10 cellular contexts compared by ENCODE assay signal in the genomic region with DNA sequence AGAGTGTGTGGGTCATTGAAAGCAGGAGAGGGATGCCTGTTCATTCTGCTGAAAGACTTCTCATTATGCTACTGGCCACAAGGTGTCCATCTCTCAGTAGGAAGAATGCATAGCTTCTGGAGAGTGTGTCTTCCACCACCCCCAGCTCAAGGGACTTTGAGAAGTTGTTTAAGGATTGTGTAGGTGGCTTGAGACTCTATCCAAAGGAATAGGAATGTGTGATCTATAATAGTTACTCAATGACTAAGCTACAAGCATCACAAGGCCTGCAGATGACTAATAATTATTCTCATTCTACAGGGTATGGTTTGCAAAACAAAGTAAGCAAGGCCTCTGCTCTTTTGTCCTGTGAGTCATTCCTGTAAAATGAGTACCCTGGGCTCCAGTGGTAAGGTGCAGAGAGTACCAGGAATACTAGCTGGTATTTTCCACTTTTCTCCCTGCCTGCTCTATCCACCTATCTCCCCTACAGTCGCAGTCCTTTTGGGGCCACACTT.
DNase-seq lines count a peak whose midpoint lies in the region; ATAC-seq and TF ChIP-seq lines count a peak whose summit lies in the region.
"Had no signal": no experiment of that assay in that cellular context is flagged by ENCODE, and none has a peak within 500 bp of the region (broad histone marks: within the 10 kb centered on the region; RNA-seq: fewer than 3 reads in every experiment).

No MANE protein-coding gene starts in this region.

- H3K4me3 Mint-ChIP-seq in natural killer cell treated with Interleukin-12 subunit alpha and Interleukin-12 subunit beta and Interleukin-15 and Interleukin-18, amount 100 ng/mL, for 72 hours: no peak overlapping the region

- no peaks in the 10 kb centered on the region for H3K9me3 Mint-ChIP-seq in natural killer cell treated with Interleukin-12 subunit alpha and Interleukin-12 subunit beta and Interleukin-15 and Interleukin-18, amount 100 ng/mL, for 72 hours

- DNase-seq in ACHN: peak; percentile 92
- peak; percentile 58 for DNase-seq in HK-2 (ENCODE audit: unreplicated experiment)
- DNase-seq in astrocyte of the cerebellum (ENCODE audit: low read depth): peak; percentile 85
- peak; percentile 99 for DNase-seq in kidney tubule cell (ENCODE audit: low spot score)
- DNase-seq in activated naive CD4-positive, alpha-beta T cell treated with Interleukin-2 at 50 U/mL for 16 hours: no peak
- DNase-seq in cortex of kidney (lab: John Stamatoyannopoulos, UW): no peak
- no peak for DNase-seq in natural killer cell treated with Interleukin-12 subunit alpha and Interleukin-12 subunit beta and Interleukin-15 and Interleukin-18, amount 100 ng/mL, for 72 hours (ENCODE audit: low spot score)
- no peak for DNase-seq in ecto neural progenitor cell (ENCODE audit: low spot score)
- DNase-seq: DMS 273 treated with DMSO at 0.1 percent for 48 hours, NCI-H2029 had no signal

- no peak for ATAC-seq in natural killer cell treated with Interleukin-12 subunit alpha and Interleukin-12 subunit beta and Interleukin-15 and Interleukin-18, amount 100 ng/mL, for 72 hours

- no peak overlapping the region for H3K4me3 ChIP-seq in astrocyte of the cerebellum (ENCODE audit: low read depth, low read length)

- no peaks in the 10 kb centered on the region for H3K36me3 Mint-ChIP-seq in natural killer cell treated with Interleukin-12 subunit alpha and Interleukin-12 subunit beta and Interleukin-15 and Interleukin-18, amount 100 ng/mL, for 72 hours

- H3K27ac Mint-ChIP-seq in natural killer cell treated with Interleukin-12 subunit alpha and Interleukin-12 subunit beta and Interleukin-15 and Interleukin-18, amount 100 ng/mL, for 72 hours: no peak overlapping the region

- H3K27me3 Mint-ChIP-seq in natural killer cell treated with Interleukin-12 subunit alpha and Interleukin-12 subunit beta and Interleukin-15 and Interleukin-18, amount 100 ng/mL, for 72 hours: no peaks in the 10 kb centered on the region

- no peaks in the 10 kb centered on the region for H3K4me1 Mint-ChIP-seq in natural killer cell treated with Interleukin-12 subunit alpha and Interleukin-12 subunit beta and Interleukin-15 and Interleukin-18, amount 100 ng/mL, for 72 hours (ENCODE audit: low read depth in 2 of 2)

- TF ChIP-seq CTCF in astrocyte of the cerebellum (IDR thresholded peaks at IDR 0.05; ENCODE audit: low read depth, low read length, missing control alignments): peak; percentile 41

- in situ Hi-C loops in ACHN (cut with HindIII; ENCODE audit: low pct_ligation_motif_present, low pct_unique_long_range_greater_than_20kb, low sequenced_read_pairs) (no loop called here), astrocyte of the cerebellum (cut with HindIII; ENCODE audit: low sequenced_read_pairs) (loop anchor here (5.0 kb wide), 1 partner anchor 1095 kb away; a partner anchor contains a TSS)

Comparison
In these comparisons a context has a peak if more than half of its experiments do, and no peak if none do; other contexts are left out.
1. DNase-seq: peak in ACHN (single experiment), HK-2 (single experiment), astrocyte of the cerebellum (single experiment) and kidney tubule cell (single experiment); none in activated naive CD4-positive, alpha-beta T cell treated with Interleukin-2 at 50 U/mL for 16 hours (single experiment), cortex of kidney (single experiment), natural killer cell treated with Interleukin-12 subunit alpha and Interleukin-12 subunit beta and Interleukin-15 and Interleukin-18, amount 100 ng/mL, for 72 hours (single experiment) and ecto neural progenitor cell (single experiment).